Comparison of ENCODE assay signal across 1 cellular context in the genomic region with DNA sequence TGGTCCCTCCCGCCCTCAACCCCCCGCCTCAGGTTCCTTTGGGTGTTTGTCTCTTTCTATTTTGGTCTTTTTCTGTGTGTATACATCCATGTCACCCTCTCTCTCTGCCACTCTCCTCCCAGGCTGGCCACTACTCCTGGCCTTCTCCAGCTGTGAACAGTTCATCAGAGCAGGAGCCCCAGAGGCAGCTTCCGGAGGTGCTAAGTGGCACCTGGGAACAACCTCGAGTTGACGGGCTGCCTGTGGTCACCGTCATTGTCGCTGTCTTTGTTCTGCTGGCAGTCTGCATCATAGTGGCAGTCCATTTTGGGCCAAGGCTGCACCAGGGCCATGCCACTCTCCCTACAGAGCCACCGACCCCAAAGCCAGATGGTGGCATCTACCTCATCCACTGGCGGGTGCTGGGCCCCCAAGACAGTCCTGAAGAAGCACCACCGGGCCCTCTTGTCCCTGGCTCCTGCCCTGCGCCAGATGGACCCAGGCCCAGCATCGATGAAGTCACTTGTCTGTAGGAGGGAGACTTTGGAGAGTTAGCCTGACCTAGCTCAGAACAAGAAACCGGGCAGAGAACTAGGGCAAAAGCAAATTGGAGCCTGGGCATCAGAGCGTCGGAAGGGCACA.
TF ChIP-seq lines count a peak whose summit lies in the region.

No MANE protein-coding gene starts in this region.

TF ChIP-seq in SK-N-SH treated with all-trans-retinoic acid at 6 μM for 48 hours, 23 proteins besides CTCF, POLR2A, EP300 and RAD21 (continued from another document):
- TF ChIP-seq POU6F1 (CRISPR knock-in tag; IDR thresholded peaks at IDR 0.05; ENCODE audit: borderline replicate concordance, low read depth) (no peak), OSR1 (CRISPR knock-in tag; IDR thresholded peaks at IDR 0.05) (no peak), ZFP30 (CRISPR knock-in tag; IDR thresholded peaks at IDR 0.05) (no peak), CSRNP3 (CRISPR knock-in tag; IDR thresholded peaks at IDR 0.05) (no peak), SNAI2 (CRISPR knock-in tag; IDR thresholded peaks at IDR 0.05) (no peak), ZNF70 (CRISPR knock-in tag; IDR thresholded peaks at IDR 0.05) (no peak), TOX (CRISPR knock-in tag; IDR thresholded peaks at IDR 0.05; ENCODE audit: borderline replicate concordance) (no peak), BACH2 (CRISPR knock-in tag; IDR thresholded peaks at IDR 0.05; ENCODE audit: borderline replicate concordance) (no peak)
- TF ChIP-seq, protein P1, sequence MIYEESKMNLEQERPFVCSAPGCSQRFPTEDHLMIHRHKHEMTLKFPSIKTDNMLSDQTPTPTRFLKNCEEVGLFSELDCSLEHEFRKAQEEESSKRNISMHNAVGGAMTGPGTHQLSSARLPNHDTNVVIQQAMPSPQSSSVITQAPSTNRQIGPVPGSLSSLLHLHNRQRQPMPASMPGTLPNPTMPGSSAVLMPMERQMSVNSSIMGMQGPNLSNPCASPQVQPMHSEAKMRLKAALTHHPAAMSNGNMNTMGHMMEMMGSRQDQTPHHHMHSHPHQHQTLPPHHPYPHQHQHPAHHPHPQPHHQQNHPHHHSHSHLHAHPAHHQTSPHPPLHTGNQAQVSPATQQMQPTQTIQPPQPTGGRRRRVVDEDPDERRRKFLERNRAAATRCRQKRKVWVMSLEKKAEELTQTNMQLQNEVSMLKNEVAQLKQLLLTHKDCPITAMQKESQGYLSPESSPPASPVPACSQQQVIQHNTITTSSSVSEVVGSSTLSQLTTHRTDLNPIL (CRISPR knock-in tag; IDR thresholded peaks at IDR 0.05; ENCODE audit: low read depth), result no peak
